In genomic region chr1:82284213-82284612, GRCh38 we compare ENCODE assay signal across 20 cellular contexts.
A peak's percentile ranks its signal among the peaks of the same experiment; 100 is the strongest.
DNase-seq lines count a peak whose midpoint lies in the region; ATAC-seq and TF ChIP-seq lines count a peak whose summit lies in the region.
"Had no signal": no experiment of that assay in that cellular context is flagged by ENCODE, and none has a peak within 500 bp of the region (broad histone marks: within the 10 kb centered on the region; RNA-seq: fewer than 3 reads in every experiment).

No MANE protein-coding gene starts in this region.

- H3K27ac ChIP-seq in mammary epithelial cell (ENCODE audit: insufficient read depth, low read depth, low read length), result no peak overlapping the region
- H3K27ac ChIP-seq: BLaER1 treated with 17β-estradiol and CSF1 and Interleukin-3, amounts not matched to agents 10 nM and 100 nM; KMS-11; SJSA1 had no signal

- no peaks in the 10 kb centered on the region for H3K4me1 Mint-ChIP-seq in MCF 10A (ENCODE audit: insufficient read depth, unreplicated experiment)
- H3K4me1 Mint-ChIP-seq in activated CD4-positive, alpha-beta T cell treated with anti-CD3 and anti-CD28 coated beads, Interleukin-2, amount 10 ng/mL, durations not matched to agents 24 days and 14 days, result no peaks in the 10 kb centered on the region
- H3K4me1 Mint-ChIP-seq: CD8-positive, alpha-beta memory T cell had no signal

- no peak overlapping the region for H3K4me3 ChIP-seq in mammary epithelial cell (replicated peaks in 1 of 3; ENCODE audit: insufficient read depth in 1 of 3, low read depth in 2 of 3, low read length in 3 of 3)
- H3K4me3 ChIP-seq in cardiac fibroblast (replicated peaks in 1 of 2; ENCODE audit: low read depth in 2 of 2, low read length in 2 of 2), result no peak overlapping the region
- H3K4me3 ChIP-seq in foreskin fibroblast (ENCODE audit: low read depth in 1 of 2, low read length in 2 of 2), result no peak overlapping the region
- H3K4me3 ChIP-seq: BLaER1 treated with 17β-estradiol and CSF1 and Interleukin-3, amounts not matched to agents 10 nM and 100 nM; SJSA1 had no signal

- in situ Hi-C loops in mammary epithelial cell (cut with MboI; ENCODE audit: low sequenced_read_pairs in 2 of 2), result no loop called here

- H4K20me1 ChIP-seq in mammary epithelial cell (ENCODE audit: insufficient read depth, low read length), result no peaks in the 10 kb centered on the region
- H4K20me1 ChIP-seq: BLaER1 treated with 17β-estradiol and CSF1 and Interleukin-3, amounts not matched to agents 10 nM and 100 nM had no signal

- CTCF ChIA-PET in MCF 10A (lab: Yijun Ruan, JAX), result interaction anchor here (0.5 kb wide), 1 partner anchor 282 kb away, joined by 4 read pairs; no protein-coding TSS in a partner anchor
- CTCF ChIA-PET in mammary epithelial cell (lab: Charles Lee; ENCODE audit: low non-redundant PET), result no interaction called here

- H3K4me3 Mint-ChIP-seq in MCF 10A (ENCODE audit: unreplicated experiment), result no peak overlapping the region
- H3K4me3 Mint-ChIP-seq in activated CD4-positive, alpha-beta T cell treated with anti-CD3 and anti-CD28 coated beads, Interleukin-2, amount 10 ng/mL, durations not matched to agents 24 days and 14 days, result no peak overlapping the region
- H3K4me3 Mint-ChIP-seq: CD8-positive, alpha-beta memory T cell had no signal

- dilution Hi-C loops in mammary epithelial cell (cut with HindIII; ENCODE audit: low sequenced_read_pairs), result no loop called here

- H3K27me3 ChIP-seq in mammary epithelial cell (ENCODE audit: insufficient read depth, low read length), result no peaks in the 10 kb centered on the region
- H3K27me3 ChIP-seq: BLaER1 treated with 17β-estradiol and CSF1 and Interleukin-3, amounts not matched to agents 10 nM and 100 nM; SJSA1 had no signal

- 89% methylated on average over 1 of the region's 1 CpG for WGBS in mammary epithelial cell (ENCODE audit: low coverage, missing lambda C conversion rate)

- no peaks in the 10 kb centered on the region for H3K9me3 ChIP-seq in mammary epithelial cell (replicated peaks; ENCODE audit: insufficient read depth, low read length)
- H3K9me3 ChIP-seq: SJSA1 had no signal

- no peaks in the 10 kb centered on the region for H3K36me3 ChIP-seq in mammary epithelial cell (ENCODE audit: insufficient read depth, low read length)
- H3K36me3 ChIP-seq: BLaER1 treated with 17β-estradiol and CSF1 and Interleukin-3, amounts not matched to agents 10 nM and 100 nM; SJSA1 had no signal

- no peak overlapping the region for H3K4me2 ChIP-seq in mammary epithelial cell (ENCODE audit: insufficient read depth, low read depth, low read length)
- H3K4me2 ChIP-seq: BLaER1 treated with 17β-estradiol and CSF1 and Interleukin-3, amounts not matched to agents 10 nM and 100 nM; KMS-11 had no signal

- TF ChIP-seq CTCF in MCF 10A (IDR thresholded peaks at IDR 0.05; ENCODE audit: unreplicated experiment) (no peak), mammary epithelial cell (conservative IDR thresholded peaks at IDR 0.05 in 1 of 2, IDR thresholded peaks at IDR 0.05 in 1 of 2; ENCODE audit: extremely low read depth in 1 of 2, insufficient read depth in 1 of 2, low read depth in 1 of 2, low read length in 2 of 2) (no peak), cardiac fibroblast (IDR thresholded peaks at IDR 0.05; ENCODE audit: low read depth, low read length) (no peak), foreskin fibroblast (IDR thresholded peaks at IDR 0.05; ENCODE audit: low read depth, low read length) (no peak)

- no peaks in the 10 kb centered on the region for H3K27me3 Mint-ChIP-seq in MCF 10A (ENCODE audit: insufficient read depth, unreplicated experiment)
- no peaks in the 10 kb centered on the region for H3K27me3 Mint-ChIP-seq in activated CD4-positive, alpha-beta T cell treated with anti-CD3 and anti-CD28 coated beads, Interleukin-2, amount 10 ng/mL, durations not matched to agents 24 days and 14 days
- H3K27me3 Mint-ChIP-seq: CD8-positive, alpha-beta memory T cell had no signal

- no peaks in the 10 kb centered on the region for H3K9me3 Mint-ChIP-seq in MCF 10A (ENCODE audit: unreplicated experiment)
- peaks cover 6% of the 10 kb centered on the region for H3K9me3 Mint-ChIP-seq in activated CD4-positive, alpha-beta T cell treated with anti-CD3 and anti-CD28 coated beads, Interleukin-2, amount 10 ng/mL, durations not matched to agents 24 days and 14 days

- POLR2A ChIA-PET in MCF 10A (lab: Yijun Ruan, JAX), result interaction anchor here (0.7 kb wide), 1 partner anchor 16 kb away, joined by 3 read pairs; no protein-coding TSS in a partner anchor

- BruUV-seq in MCF 10A (replicated peaks; lab: Mats Ljungman, UMichigan), result no TSS peak
- no TSS peak for BruUV-seq in mammary epithelial cell (replicated peaks; lab: Mats Ljungman, UMichigan)

- H3K27ac Mint-ChIP-seq in MCF 10A (ENCODE audit: low read depth, unreplicated experiment), result no peak overlapping the region
- H3K27ac Mint-ChIP-seq in activated CD4-positive, alpha-beta T cell treated with anti-CD3 and anti-CD28 coated beads, Interleukin-2, amount 10 ng/mL, durations not matched to agents 24 days and 14 days, result no peak overlapping the region
- H3K27ac Mint-ChIP-seq: CD8-positive, alpha-beta memory T cell had no signal

- no peak overlapping the region for H3K9ac ChIP-seq in mammary epithelial cell (ENCODE audit: insufficient read depth, low read length)
- H3K9ac ChIP-seq: BLaER1 treated with 17β-estradiol and CSF1 and Interleukin-3, amounts not matched to agents 10 nM and 100 nM; KMS-11 had no signal

- no peak overlapping the region for H2AFZ ChIP-seq in mammary epithelial cell (ENCODE audit: low read depth, low read length)

- peak; percentile 38 for DNase-seq in MCF 10A (ENCODE audit: unreplicated experiment)
- no peak for DNase-seq in mammary epithelial cell
- DNase-seq in cardiac fibroblast (ENCODE audit: low read depth in 2 of 2), result peak; percentile 4 to 37
- DNase-seq in foreskin fibroblast, result peak; percentile 18 to 67
- no peak for DNase-seq in activated CD4-positive, alpha-beta T cell treated with anti-CD3 and anti-CD28 coated beads, Interleukin-2, amount 10 ng/mL, durations not matched to agents 24 days and 14 days
- no peak for DNase-seq in NCI-H748 (lab: John Stamatoyannopoulos, UW; ENCODE audit: unreplicated experiment)
- no peak for DNase-seq in KG1 (lab: John Stamatoyannopoulos, UW)
- DNase-seq: CD8-positive, alpha-beta memory T cell; DMS79 treated with DMSO at 0.1 percent for 48 hours; GOT3; MM.1S; NCI-H1105; NCI-H1694; NCI-H526 treated with DMSO at 0.1 percent for 48 hours; NK-92 treated with Interleukin-12 subunit alpha and Interleukin-12 subunit beta, amount 100 ng/mL, for 24 hours had no signal

- no peaks in the 10 kb centered on the region for H3K79me2 ChIP-seq in mammary epithelial cell (ENCODE audit: insufficient read depth, low read length)

- no peaks in the 10 kb centered on the region for H3K4me1 ChIP-seq in mammary epithelial cell (ENCODE audit: insufficient read depth, low read length)
- H3K4me1 ChIP-seq: SJSA1 had no signal

- ATAC-seq in GM21367 (IDR thresholded peaks at IDR 0.05; ENCODE audit: unreplicated experiment), result no peak
- ATAC-seq: HepG2 had no signal

- intact Hi-C loops in MCF 10A (cut with micrococcal nuclease), result no loop called here
- intact Hi-C loops in mammary epithelial cell (cut with micrococcal nuclease), result no loop called here
- intact Hi-C loops in activated CD4-positive, alpha-beta T cell treated with anti-CD3 and anti-CD28 coated beads, Interleukin-2, amount 10 ng/mL, durations not matched to agents 24 days and 14 days (cut with micrococcal nuclease), result no loop called here

- no peaks in the 10 kb centered on the region for H3K36me3 Mint-ChIP-seq in MCF 10A (ENCODE audit: insufficient read depth, unreplicated experiment)
- H3K36me3 Mint-ChIP-seq in activated CD4-positive, alpha-beta T cell treated with anti-CD3 and anti-CD28 coated beads, Interleukin-2, amount 10 ng/mL, durations not matched to agents 24 days and 14 days (ENCODE audit: low read depth), result no peaks in the 10 kb centered on the region
- H3K36me3 Mint-ChIP-seq: CD8-positive, alpha-beta memory T cell had no signal

Comparison
In these comparisons a context has a peak if more than half of its experiments do, and no peak if none do; other contexts are left out.
1. DNase-seq: peak in MCF 10A (single experiment), cardiac fibroblast (2 of 2) and foreskin fibroblast (2 of 2); none in mammary epithelial cell (single experiment), activated CD4-positive, alpha-beta T cell treated with anti-CD3 and anti-CD28 coated beads, Interleukin-2, amount 10 ng/mL, durations not matched to agents 24 days and 14 days (single experiment), NCI-H748 (single experiment) and KG1 (single experiment).